23 cellular contexts compared by ENCODE assay signal in the genomic region with DNA sequence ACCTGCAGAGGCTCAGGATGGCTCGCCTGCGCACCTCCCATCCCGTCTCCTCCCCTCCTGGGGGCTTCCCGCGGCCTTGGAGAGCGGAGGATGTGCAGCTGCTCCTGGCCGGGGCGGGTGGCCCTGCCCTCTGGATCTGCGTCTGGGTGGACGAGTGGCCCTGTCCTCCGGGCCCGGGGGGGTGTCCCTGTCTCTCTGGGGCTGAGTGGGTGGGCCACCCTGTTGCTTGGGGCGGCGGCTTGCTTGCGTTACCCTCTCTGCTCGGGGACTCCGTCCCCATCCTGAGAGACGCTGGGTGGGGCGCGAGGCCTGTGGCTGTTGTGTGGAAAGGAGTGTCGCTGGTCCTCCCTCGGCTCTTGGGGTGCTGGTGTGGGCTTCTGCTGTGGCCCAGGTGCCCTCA. TPM values are rescaled to one million over a fixed set of nuclear protein-coding genes. Genes with fewer than 3 reads are reported as not detected.
DNase-seq lines count a peak whose midpoint lies in the region; ATAC-seq, FAIRE-seq and TF ChIP-seq lines count a peak whose summit lies in the region.
"Had no signal": no experiment of that assay in that cellular context is flagged by ENCODE, and none has a peak within 500 bp of the region (broad histone marks: within the 10 kb centered on the region; RNA-seq: fewer than 3 reads in every experiment).

No MANE protein-coding gene starts in this region.

- H3K27ac Mint-ChIP-seq in T-helper 17 cell (no peak overlapping the region), endodermal cell (peak overlapping the region; percentile 86)

- peaks cover 27 to 59% of the 10 kb centered on the region in 2 experiments for H3K36me3 ChIP-seq in HepG2 (replicated peaks in 1 of 2; ENCODE audit: control insufficient read depth in 1 of 2, insufficient read depth in 2 of 2, low read length in 2 of 2)
- peaks cover 0 to 19% (median 4%) of the 10 kb centered on the region in 4 donors for H3K36me3 ChIP-seq in right lobe of liver
- H3K36me3 ChIP-seq in endodermal cell (ENCODE audit: control insufficient read depth, insufficient read depth, low read length) = peaks cover 11% of the 10 kb centered on the region

- POLR2A ChIA-PET in HepG2 (lab: Yijun Ruan, JAX) = no interaction called here

- H3K4me2 ChIP-seq in HepG2 (ENCODE audit: low read depth, low read length) = no peak overlapping the region

- no peak for TF ChIP-seq CTCF in HepG2 (CRISPR knock-in tag; IDR thresholded peaks at IDR 0.05)
- no peak for TF ChIP-seq CTCF in right lobe of liver (IDR thresholded peaks at IDR 0.05)
- TF ChIP-seq CTCF in endodermal cell (conservative IDR thresholded peaks at IDR 0.05) = no peak

- intact Hi-C loops in HepG2 (cut with micrococcal nuclease; ENCODE audit: unreplicated experiment) = no loop called here
- intact Hi-C loops in right lobe of liver (cut with DNase I) = no loop called here

- H3K9me3 ChIP-seq in HepG2 (ENCODE audit: low read length) (no peaks in the 10 kb centered on the region), right lobe of liver (no peaks in the 10 kb centered on the region), T-helper 17 cell (ENCODE audit: control insufficient read depth, low read length, poor library complexity, severe bottlenecking) (no peaks in the 10 kb centered on the region), endodermal cell (ENCODE audit: control insufficient read depth, low read length) (no peaks in the 10 kb centered on the region)
- H3K9me3 ChIP-seq: BE2C, HAP-1, SJSA1 had no signal

- H2AFZ ChIP-seq in HepG2 (ENCODE audit: low read length) = no peak overlapping the region
- H2AFZ ChIP-seq: GM23248 had no signal

- in situ Hi-C loops in HepG2 (cut with HindIII; ENCODE audit: extremely low pct_ligation_motif_present, low pct_unique_long_range_greater_than_20kb) = no loop called here

- DNase-seq in HepG2 (ENCODE audit: low spot score) (no peak), right lobe of liver (no peak), T-helper 17 cell (no peak), endodermal cell (no peak), SHP77 treated with DMSO at 0.1 percent for 48 hours (lab: John Stamatoyannopoulos, UW) (no peak), NCI-H2029 treated with DMSO at 0.1 percent for 48 hours (lab: John Stamatoyannopoulos, UW) (no peak)
- DNase-seq: 8988T; ACHN; BE2C; CD4-positive, CD25-positive, alpha-beta regulatory T cell; GM23248; Karpas-422; NCI-H1105; NCI-H1436 treated with DMSO at 0.1 percent for 48 hours; NCI-H187 treated with DMSO at 0.1 percent for 48 hours; NCI-H2107; NCI-H524 treated with DMSO at 0.1 percent for 48 hours; NCI-H774 had no signal

- peaks cover 19% of the 10 kb centered on the region; the same call in 1 of the 2 replicates for H4K20me1 ChIP-seq in HepG2 (ENCODE audit: insufficient read depth, low read length)

- WGBS in HepG2 (ENCODE audit: low lambda C conversion rate) = over 99% methylated on average over 16 of the region's 22 CpGs
- WGBS in right lobe of liver (ENCODE audit: insufficient coverage, low coverage, low lambda C conversion rate, missing lambda C conversion rate) = 93% methylated on average over 3 of the region's 22 CpGs
- 91 to 98% methylated on average over 18 to 22 of the region's 22 CpGs for WGBS in endodermal cell (ENCODE audit: insufficient coverage in 1 of 2, insufficient read length in 1 of 2), 2 experiments

- H3K27me3 ChIP-seq in HepG2 (ENCODE audit: control insufficient read depth in 1 of 2, insufficient read depth in 2 of 2, low read length in 2 of 2) (no peaks in the 10 kb centered on the region), right lobe of liver (no peaks in the 10 kb centered on the region), endodermal cell (ENCODE audit: control insufficient read depth, insufficient read depth, low read length, poor library complexity, severe bottlenecking) (no peaks in the 10 kb centered on the region)
- H3K27me3 ChIP-seq: BE2C, SJSA1 had no signal

- CTCF ChIA-PET in HepG2 (lab: Yijun Ruan, JAX; ENCODE audit: low intra/inter-chr PET ratio, low total read pairs) = no interaction called here

- no peak for TF ChIP-seq EP300 in HepG2 (IDR thresholded peaks at IDR 0.05; ENCODE audit: low read depth in 2 of 2, low read length in 2 of 2)
- no peak for TF ChIP-seq EP300 in HepG2 (CRISPR knock-in tag; IDR thresholded peaks at IDR 0.05; ENCODE audit: borderline replicate concordance)

- H3K4me1 Mint-ChIP-seq in T-helper 17 cell = peaks cover 5% of the 10 kb centered on the region
- no peaks in the 10 kb centered on the region for H3K4me1 Mint-ChIP-seq in endodermal cell

- H3K27me3 Mint-ChIP-seq in T-helper 17 cell (no peaks in the 10 kb centered on the region), endodermal cell (ENCODE audit: insufficient read depth) (no peaks in the 10 kb centered on the region)
- H3K27me3 Mint-ChIP-seq: CD4-positive, CD25-positive, alpha-beta regulatory T cell had no signal

- H3K4me3 Mint-ChIP-seq in T-helper 17 cell (no peak overlapping the region), endodermal cell (no peak overlapping the region)
- H3K4me3 Mint-ChIP-seq: CD4-positive, CD25-positive, alpha-beta regulatory T cell had no signal

- TF ChIP-seq RAD21 in HepG2 (CRISPR knock-in tag; IDR thresholded peaks at IDR 0.05) = no peak

- H3K4me3 ChIP-seq in HepG2 (replicated peaks in 1 of 3; ENCODE audit: insufficient read depth in 1 of 3, low read depth in 2 of 3, low read length in 3 of 3) (no peak overlapping the region), right lobe of liver (no peak overlapping the region), endodermal cell (ENCODE audit: low read length) (no peak overlapping the region)
- H3K4me3 ChIP-seq: GM23248, HAP-1, SJSA1 had no signal

- H3K9me3 Mint-ChIP-seq in endodermal cell = no peaks in the 10 kb centered on the region
- H3K9me3 Mint-ChIP-seq: CD4-positive, CD25-positive, alpha-beta regulatory T cell had no signal

- H3K36me3 Mint-ChIP-seq in T-helper 17 cell (ENCODE audit: low read depth) (no peaks in the 10 kb centered on the region), endodermal cell (ENCODE audit: low read depth) (peaks cover 20% of the 10 kb centered on the region)

- ATAC-seq in HepG2 = no peak
- ATAC-seq in right lobe of liver = no peak
- ATAC-seq in T-helper 17 cell = peak; percentile 8
- no peak for ATAC-seq in GM18858 (IDR thresholded peaks at IDR 0.05; ENCODE audit: unreplicated experiment)

- H3K4me1 ChIP-seq in HepG2 (ENCODE audit: insufficient read depth, low read length) = no peaks in the 10 kb centered on the region
- no peaks in the 10 kb centered on the region for H3K4me1 ChIP-seq in right lobe of liver
- H3K4me1 ChIP-seq in endodermal cell (ENCODE audit: control insufficient read depth, insufficient read depth, low read length) = no peaks in the 10 kb centered on the region
- H3K4me1 ChIP-seq: BE2C, HAP-1, SJSA1 had no signal

- H3K27ac ChIP-seq in HepG2 (ENCODE audit: extremely low read length, insufficient read depth, low read length) = no peak overlapping the region
- H3K27ac ChIP-seq in right lobe of liver = no peak overlapping the region
- H3K27ac ChIP-seq in endodermal cell (ENCODE audit: low read depth, low read length) = peak overlapping the region; percentile 68
- H3K27ac ChIP-seq: GM23248, SJSA1 had no signal

- H3K9ac ChIP-seq in HepG2 (ENCODE audit: insufficient read depth, low read depth, low read length) (no peak overlapping the region), endodermal cell (ENCODE audit: extremely low read depth, low read length, poor library complexity, severe bottlenecking) (no peak overlapping the region)
- H3K9ac ChIP-seq: GM23248 had no signal

- TF ChIP-seq POLR2A in HepG2 (IDR thresholded peaks at IDR 0.05; ENCODE audit: insufficient read depth in 1 of 2, low read depth in 2 of 2, low read length in 2 of 2) (no peak), right lobe of liver (IDR thresholded peaks at IDR 0.05) (no peak)

- peaks cover 23% of the 10 kb centered on the region for H3K79me2 ChIP-seq in HepG2 (ENCODE audit: insufficient read depth, low read length)

- BruUV-seq in HepG2 (replicated peaks; lab: Mats Ljungman, UMichigan) = no TSS peak

- FAIRE-seq in HepG2 (lab: Jason Lieb, UNC) = no peak
- FAIRE-seq: D721Med, RCC 7860 had no signal

RNA-seq across cellular contexts. Expression of a gene that starts 34.6 kb away (rescaled TPM):
- total RNA-seq in HepG2 (2016; rRNA removed; fragmentation: Illumina TruSeq; extraction: Trizol) = 7.5 and 9.7 TPM in 2 replicates
- 20.6 and 20.7 TPM in 2 replicates for total RNA-seq in HepG2 (2016; cell fraction: cytosol; rRNA removed; fragmentation: Illumina TruSeq; extraction: Trizol; ENCODE audit: low read depth)
- 6.4 and 8.2 TPM in 2 replicates for total RNA-seq in HepG2 (2016; cell fraction: insoluble cytoplasmic fraction; rRNA removed; fragmentation: Illumina TruSeq; extraction: Trizol)
- total RNA-seq in HepG2 (2016; cell fraction: membrane; rRNA removed; fragmentation: Illumina TruSeq; extraction: Trizol) = 12.0 and 15.8 TPM in 2 replicates
- 12.3 and 14.9 TPM in 2 replicates for total RNA-seq in HepG2 (2016; cell fraction: nucleus; rRNA removed; fragmentation: Illumina TruSeq; extraction: Trizol)
- 14.6 and 17.9 TPM in 2 replicates for polyA plus RNA-seq in HepG2 (2011; rRNA removed)
- polyA plus RNA-seq in HepG2 (2011; cell fraction: cytosol; rRNA removed) = 6.1 and 9.5 TPM in 2 replicates
- 138 and 210 TPM in 2 replicates for polyA plus RNA-seq in HepG2 (2011; cell fraction: nucleus; rRNA removed)
- polyA plus RNA-seq in HepG2 (2012) = 22.3 and 23.3 TPM in 2 replicates
- polyA plus RNA-seq in HepG2 (2016; cell fraction: cytosol; fragmentation: Illumina TruSeq; extraction: Trizol; ENCODE audit: low read depth) = 2.5 and 3.3 TPM in 2 replicates
- polyA plus RNA-seq in HepG2 (2016; cell fraction: insoluble cytoplasmic fraction; fragmentation: Illumina TruSeq; extraction: Trizol; ENCODE audit: low read depth) = 10.5 and 15.3 TPM in 2 replicates
- polyA plus RNA-seq in HepG2 (2016; cell fraction: membrane; fragmentation: Illumina TruSeq; extraction: Trizol; ENCODE audit: low read depth) = 7.1 TPM in 2 replicates
- polyA plus RNA-seq in HepG2 (2016; cell fraction: nucleus; fragmentation: Illumina TruSeq; extraction: Trizol; ENCODE audit: insufficient read depth, low read depth) = 76.0 and 84.3 TPM in 2 replicates
- 36.8 and 45.6 TPM in 2 replicates for polyA minus RNA-seq in HepG2 (2011; rRNA and poly(A)+ RNA removed; ENCODE audit: low replicate concordance)
- 21.6 and 26.0 TPM in 2 replicates for polyA minus RNA-seq in HepG2 (2011; cell fraction: cytosol; rRNA and poly(A)+ RNA removed)
- polyA minus RNA-seq in HepG2 (2011; cell fraction: nucleus; rRNA and poly(A)+ RNA removed) = 30.1 and 31.9 TPM in 2 replicates
- 10 to 100 TPM; 10.3 to 23.5 (median 14.9) TPM for total RNA-seq in right lobe of liver
- 10 to 100 TPM; 32.3 to 42.1 TPM for total RNA-seq in T-helper 17 cell
- 100 to 1,000 TPM in 1 of 2 donors, 10 to 100 TPM in 1; 84.3 to 102 TPM for total RNA-seq in endodermal cell
- polyA plus RNA-seq in endodermal cell (2013, experiment 1 of 2) = 78.1 TPM
- polyA plus RNA-seq in endodermal cell (2013, experiment 2 of 2) = 65.1 TPM

RNA-seq across cellular contexts. Expression of a gene that starts 37.8 kb away (rescaled TPM):
- total RNA-seq in HepG2 (2016; rRNA removed; fragmentation: Illumina TruSeq; extraction: Trizol) (108 and 130 TPM in 2 replicates), right lobe of liver (10 to 100 TPM; 24.4 to 49.3 (median 28.6) TPM), T-helper 17 cell (10 to 100 TPM; 38.6 to 40.2 TPM), endodermal cell (100 to 1,000 TPM; 146 to 192 TPM)
- total RNA-seq in HepG2 (2016; cell fraction: cytosol; rRNA removed; fragmentation: Illumina TruSeq; extraction: Trizol; ENCODE audit: low read depth) = 129 and 146 TPM in 2 replicates
- total RNA-seq in HepG2 (2016; cell fraction: insoluble cytoplasmic fraction; rRNA removed; fragmentation: Illumina TruSeq; extraction: Trizol) = 99.2 and 143 TPM in 2 replicates
- 198 and 217 TPM in 2 replicates for total RNA-seq in HepG2 (2016; cell fraction: membrane; rRNA removed; fragmentation: Illumina TruSeq; extraction: Trizol)
- 72.7 and 85.2 TPM in 2 replicates for total RNA-seq in HepG2 (2016; cell fraction: nucleus; rRNA removed; fragmentation: Illumina TruSeq; extraction: Trizol)
- 70.5 and 89.7 TPM in 2 replicates for polyA plus RNA-seq in HepG2 (2011; rRNA removed)
- polyA plus RNA-seq in HepG2 (2011; cell fraction: cytosol; rRNA removed) = 94.0 and 125 TPM in 2 replicates
- 130 and 144 TPM in 2 replicates for polyA plus RNA-seq in HepG2 (2011; cell fraction: nucleus; rRNA removed)
- polyA plus RNA-seq in HepG2 (2012) = 41.8 and 57.9 TPM in 2 replicates
- 147 and 176 TPM in 2 replicates for polyA plus RNA-seq in HepG2 (2016; cell fraction: cytosol; fragmentation: Illumina TruSeq; extraction: Trizol; ENCODE audit: low read depth)
- 97.4 and 103 TPM in 2 replicates for polyA plus RNA-seq in HepG2 (2016; cell fraction: insoluble cytoplasmic fraction; fragmentation: Illumina TruSeq; extraction: Trizol; ENCODE audit: low read depth)
- polyA plus RNA-seq in HepG2 (2016; cell fraction: membrane; fragmentation: Illumina TruSeq; extraction: Trizol; ENCODE audit: low read depth) = 170 and 175 TPM in 2 replicates
- 156 and 163 TPM in 2 replicates for polyA plus RNA-seq in HepG2 (2016; cell fraction: nucleus; fragmentation: Illumina TruSeq; extraction: Trizol; ENCODE audit: insufficient read depth, low read depth)
- 33.4 and 58.0 TPM in 2 replicates for polyA minus RNA-seq in HepG2 (2011; rRNA and poly(A)+ RNA removed; ENCODE audit: low replicate concordance)
- polyA minus RNA-seq in HepG2 (2011; cell fraction: cytosol; rRNA and poly(A)+ RNA removed) = 18.1 and 22.7 TPM in 2 replicates
- polyA minus RNA-seq in HepG2 (2011; cell fraction: nucleus; rRNA and poly(A)+ RNA removed) = 23.2 and 28.0 TPM in 2 replicates
- polyA plus RNA-seq in endodermal cell (2013, experiment 1 of 2) = 103 TPM
- 96.8 TPM for polyA plus RNA-seq in endodermal cell (2013, experiment 2 of 2)

RNA-seq across cellular contexts. Expression of a gene that starts 38.3 kb away (rescaled TPM):
- total RNA-seq in HepG2 (2016; rRNA removed; fragmentation: Illumina TruSeq; extraction: Trizol) = 8.8 and 10.1 TPM in 2 replicates
- total RNA-seq in HepG2 (2016; cell fraction: cytosol; rRNA removed; fragmentation: Illumina TruSeq; extraction: Trizol; ENCODE audit: low read depth) = 11.7 and 13.9 TPM in 2 replicates
- 8.6 and 13.2 TPM in 2 replicates for total RNA-seq in HepG2 (2016; cell fraction: insoluble cytoplasmic fraction; rRNA removed; fragmentation: Illumina TruSeq; extraction: Trizol)
- total RNA-seq in HepG2 (2016; cell fraction: membrane; rRNA removed; fragmentation: Illumina TruSeq; extraction: Trizol) = 13.1 and 15.2 TPM in 2 replicates
- 16.1 and 17.8 TPM in 2 replicates for total RNA-seq in HepG2 (2016; cell fraction: nucleus; rRNA removed; fragmentation: Illumina TruSeq; extraction: Trizol)
- 7.9 and 8.6 TPM in 2 replicates for polyA plus RNA-seq in HepG2 (2011; rRNA removed)
- polyA plus RNA-seq in HepG2 (2011; cell fraction: cytosol; rRNA removed) = 6.1 and 7.3 TPM in 2 replicates
- 34.7 and 47.7 TPM in 2 replicates for polyA plus RNA-seq in HepG2 (2011; cell fraction: nucleus; rRNA removed)
- 34.0 and 34.2 TPM in 2 replicates for polyA plus RNA-seq in HepG2 (2012)
- polyA plus RNA-seq in HepG2 (2016; cell fraction: cytosol; fragmentation: Illumina TruSeq; extraction: Trizol; ENCODE audit: low read depth) = 12.1 and 13.8 TPM in 2 replicates
- 18.7 and 31.5 TPM in 2 replicates for polyA plus RNA-seq in HepG2 (2016; cell fraction: insoluble cytoplasmic fraction; fragmentation: Illumina TruSeq; extraction: Trizol; ENCODE audit: low read depth)
- 17.7 and 21.0 TPM in 2 replicates for polyA plus RNA-seq in HepG2 (2016; cell fraction: membrane; fragmentation: Illumina TruSeq; extraction: Trizol; ENCODE audit: low read depth)
- polyA plus RNA-seq in HepG2 (2016; cell fraction: nucleus; fragmentation: Illumina TruSeq; extraction: Trizol; ENCODE audit: insufficient read depth, low read depth) = 46.1 and 47.0 TPM in 2 replicates
- 20.0 and 24.2 TPM in 2 replicates for polyA minus RNA-seq in HepG2 (2011; rRNA and poly(A)+ RNA removed; ENCODE audit: low replicate concordance)
- polyA minus RNA-seq in HepG2 (2011; cell fraction: cytosol; rRNA and poly(A)+ RNA removed) = 16.0 and 20.6 TPM in 2 replicates
- polyA minus RNA-seq in HepG2 (2011; cell fraction: nucleus; rRNA and poly(A)+ RNA removed) = 34.1 and 34.2 TPM in 2 replicates
- 10 to 100 TPM; 14.0 to 22.1 (median 19.1) TPM for total RNA-seq in right lobe of liver
- 100 to 1,000 TPM; 119 to 135 TPM for total RNA-seq in T-helper 17 cell
- 100 to 1,000 TPM; 126 to 132 TPM for total RNA-seq in endodermal cell
- 147 TPM for polyA plus RNA-seq in endodermal cell (2013, experiment 1 of 2)
- 122 TPM for polyA plus RNA-seq in endodermal cell (2013, experiment 2 of 2)

RNA-seq across cellular contexts. Expression of a gene that starts 47.0 kb away (rescaled TPM):
- total RNA-seq in HepG2 (2016; rRNA removed; fragmentation: Illumina TruSeq; extraction: Trizol) (73.5 and 82.6 TPM in 2 replicates), right lobe of liver (10 to 100 TPM; 55.5 to 99.0 (median 65.5) TPM), T-helper 17 cell (10 to 100 TPM; 82.2 to 86.0 TPM), endodermal cell (100 to 1,000 TPM; 162 to 181 TPM)
- total RNA-seq in HepG2 (2016; cell fraction: cytosol; rRNA removed; fragmentation: Illumina TruSeq; extraction: Trizol; ENCODE audit: low read depth) = 30.1 and 33.5 TPM in 2 replicates
- 55.4 and 84.4 TPM in 2 replicates for total RNA-seq in HepG2 (2016; cell fraction: insoluble cytoplasmic fraction; rRNA removed; fragmentation: Illumina TruSeq; extraction: Trizol)
- total RNA-seq in HepG2 (2016; cell fraction: membrane; rRNA removed; fragmentation: Illumina TruSeq; extraction: Trizol) = 61.4 and 65.9 TPM in 2 replicates
- 44.7 and 54.3 TPM in 2 replicates for total RNA-seq in HepG2 (2016; cell fraction: nucleus; rRNA removed; fragmentation: Illumina TruSeq; extraction: Trizol)
- polyA plus RNA-seq in HepG2 (2011; rRNA removed) = 68.0 and 78.6 TPM in 2 replicates
- polyA plus RNA-seq in HepG2 (2011; cell fraction: cytosol; rRNA removed) = 50.1 and 66.2 TPM in 2 replicates
- 236 and 270 TPM in 2 replicates for polyA plus RNA-seq in HepG2 (2011; cell fraction: nucleus; rRNA removed)
- 61.5 and 82.7 TPM in 2 replicates for polyA plus RNA-seq in HepG2 (2012)
- 11.6 and 13.9 TPM in 2 replicates for polyA plus RNA-seq in HepG2 (2016; cell fraction: cytosol; fragmentation: Illumina TruSeq; extraction: Trizol; ENCODE audit: low read depth)
- 71.2 and 87.4 TPM in 2 replicates for polyA plus RNA-seq in HepG2 (2016; cell fraction: insoluble cytoplasmic fraction; fragmentation: Illumina TruSeq; extraction: Trizol; ENCODE audit: low read depth)
- polyA plus RNA-seq in HepG2 (2016; cell fraction: membrane; fragmentation: Illumina TruSeq; extraction: Trizol; ENCODE audit: low read depth) = 38.5 and 41.5 TPM in 2 replicates
- polyA plus RNA-seq in HepG2 (2016; cell fraction: nucleus; fragmentation: Illumina TruSeq; extraction: Trizol; ENCODE audit: insufficient read depth, low read depth) = 139 and 143 TPM in 2 replicates
- polyA minus RNA-seq in HepG2 (2011; rRNA and poly(A)+ RNA removed; ENCODE audit: low replicate concordance) = 72.3 and 142 TPM in 2 replicates
- polyA minus RNA-seq in HepG2 (2011; cell fraction: cytosol; rRNA and poly(A)+ RNA removed) = 54.0 and 70.6 TPM in 2 replicates
- 44.3 and 51.8 TPM in 2 replicates for polyA minus RNA-seq in HepG2 (2011; cell fraction: nucleus; rRNA and poly(A)+ RNA removed)
- polyA plus RNA-seq in endodermal cell (2013, experiment 1 of 2) = 115 TPM
- polyA plus RNA-seq in endodermal cell (2013, experiment 2 of 2) = 103 TPM

RNA-seq across cellular contexts. Expression of a gene that starts 50.8 kb away (rescaled TPM):
- total RNA-seq in HepG2 (2016; rRNA removed; fragmentation: Illumina TruSeq; extraction: Trizol) (0.18 TPM in 1 of 2 replicates, not detected in the other), right lobe of liver (1 to 10 TPM in 1 of 6 experiments, under 1 TPM in 5; 0.24 to 1.2 (median 0.59) TPM), T-helper 17 cell (1 to 10 TPM in 1 of 2 donors, under 1 TPM in 1; 0.50 to 2.7 TPM), endodermal cell (10 to 100 TPM; 20.5 to 35.1 TPM)
- total RNA-seq in HepG2 (2016; cell fraction: cytosol; rRNA removed; fragmentation: Illumina TruSeq; extraction: Trizol; ENCODE audit: low read depth) = not detected in 2 replicates
- not detected in 2 replicates for total RNA-seq in HepG2 (2016; cell fraction: insoluble cytoplasmic fraction; rRNA removed; fragmentation: Illumina TruSeq; extraction: Trizol)
- total RNA-seq in HepG2 (2016; cell fraction: membrane; rRNA removed; fragmentation: Illumina TruSeq; extraction: Trizol) = 0.09 TPM in 1 of 2 replicates, not detected in the other
- not detected in 2 replicates for total RNA-seq in HepG2 (2016; cell fraction: nucleus; rRNA removed; fragmentation: Illumina TruSeq; extraction: Trizol)
- polyA plus RNA-seq in HepG2 (2011; rRNA removed) = 0.03 and 0.04 TPM in 2 replicates
- polyA plus RNA-seq in HepG2 (2011; cell fraction: cytosol; rRNA removed) = 0.05 TPM in 1 of 2 replicates, not detected in the other
- polyA plus RNA-seq in HepG2 (2011; cell fraction: nucleus; rRNA removed) = 1.2 and 2.0 TPM in 2 replicates
- 0.08 TPM in 1 of 2 replicates, not detected in the other for polyA plus RNA-seq in HepG2 (2012)
- 0.06 TPM in 1 of 2 replicates, not detected in the other for polyA plus RNA-seq in HepG2 (2016; cell fraction: cytosol; fragmentation: Illumina TruSeq; extraction: Trizol; ENCODE audit: low read depth)
- not detected in 2 replicates for polyA plus RNA-seq in HepG2 (2016; cell fraction: insoluble cytoplasmic fraction; fragmentation: Illumina TruSeq; extraction: Trizol; ENCODE audit: low read depth)
- polyA plus RNA-seq in HepG2 (2016; cell fraction: membrane; fragmentation: Illumina TruSeq; extraction: Trizol; ENCODE audit: low read depth) = not detected in 2 replicates
- 0.51 TPM in 2 replicates for polyA plus RNA-seq in HepG2 (2016; cell fraction: nucleus; fragmentation: Illumina TruSeq; extraction: Trizol; ENCODE audit: insufficient read depth, low read depth)
- polyA minus RNA-seq in HepG2 (2011; rRNA and poly(A)+ RNA removed; ENCODE audit: low replicate concordance) = 0.48 and 1.0 TPM in 2 replicates
- not detected in 2 replicates for polyA minus RNA-seq in HepG2 (2011; cell fraction: cytosol; rRNA and poly(A)+ RNA removed)
- polyA minus RNA-seq in HepG2 (2011; cell fraction: nucleus; rRNA and poly(A)+ RNA removed) = 0.62 TPM in 1 of 2 replicates, not detected in the other
- 4.8 TPM for polyA plus RNA-seq in endodermal cell (2013, experiment 1 of 2)
- 5.6 TPM for polyA plus RNA-seq in endodermal cell (2013, experiment 2 of 2)
- total RNA-seq: GM23248 had no signal
- polyA plus RNA-seq: CD4-positive, CD25-positive, alpha-beta regulatory T cell; GM23248 had no signal

Comparison
In these comparisons a context has a peak if more than half of its experiments do, and no peak if none do; other contexts are left out.
1. RNA of a gene that starts 38.3 kb away (total RNA-seq): 119 to 135 TPM in T-helper 17 cell and 126 to 132 TPM in endodermal cell; 14.0 to 22.1 TPM in right lobe of liver and 8.6 to 17.8 TPM in HepG2; every median in the first group is over 4 times any median in the second.